Comparison of ENCODE assay signal across 8 cellular contexts in the genomic region with DNA sequence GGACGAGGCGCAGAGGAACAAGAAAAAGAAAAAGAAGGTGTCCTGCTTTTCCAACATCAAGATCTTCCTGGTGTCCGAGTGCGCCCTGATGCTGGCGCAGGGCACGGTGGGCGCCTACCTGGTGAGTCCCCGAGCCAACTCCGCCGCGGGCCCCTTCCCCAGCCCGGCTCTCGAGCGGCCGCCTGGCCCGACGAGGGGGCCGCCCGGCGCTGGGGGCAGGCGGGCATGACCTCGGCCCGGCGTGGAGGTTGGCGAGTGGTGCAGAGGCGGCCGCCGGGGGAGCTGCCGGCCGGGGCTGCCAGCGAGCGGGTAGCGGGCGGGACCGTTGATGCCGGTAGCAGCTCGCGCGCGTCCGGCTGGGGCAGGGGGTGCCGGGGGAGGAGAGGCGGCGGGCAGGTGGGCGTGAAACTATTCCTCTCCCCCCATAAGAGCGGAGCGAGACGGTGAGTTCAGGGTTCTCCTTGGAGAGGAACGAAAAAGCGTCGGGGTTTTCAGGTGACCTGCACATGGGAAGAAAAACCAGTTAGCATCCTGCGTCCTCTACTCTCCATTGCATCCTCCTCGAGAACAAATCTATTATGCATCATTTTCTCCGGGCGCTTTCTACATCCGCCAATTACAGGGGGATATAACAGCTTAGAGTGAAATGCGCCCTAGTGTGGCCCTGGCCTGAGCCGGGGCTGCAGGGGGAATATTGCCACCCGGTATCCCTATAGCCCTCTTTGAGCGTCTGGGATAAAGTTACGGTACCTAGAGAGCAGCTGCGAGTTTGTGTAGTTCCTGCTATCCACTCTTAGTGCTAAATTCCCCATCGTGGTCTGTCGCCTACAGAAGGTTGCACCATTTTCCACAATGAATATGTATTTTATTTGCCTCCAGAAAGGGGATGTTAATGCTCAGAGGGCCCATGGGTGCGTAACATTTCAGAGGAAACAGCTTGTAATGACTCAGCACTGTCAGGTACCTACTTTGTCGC. TPM values are rescaled to one million over a fixed set of nuclear protein-coding genes. Genes with fewer than 3 reads are reported as not detected.
A peak's percentile ranks its signal among the peaks of the same experiment; 100 is the strongest.
DNase-seq lines count a peak whose midpoint lies in the region; ATAC-seq and TF ChIP-seq lines count a peak whose summit lies in the region.

No MANE protein-coding gene starts in this region.

- ATAC-seq in effector memory CD8-positive, alpha-beta T cell (replicated peaks), result peak; percentile 18
- ATAC-seq in lung (ENCODE audit: insufficient read depth, low FRiP score) (no peak), HG03097 (IDR thresholded peaks at IDR 0.05; ENCODE audit: low FRiP score, unreplicated experiment) (no peak), HG03108 (IDR thresholded peaks at IDR 0.05; ENCODE audit: unreplicated experiment) (no peak)
- ATAC-seq in stimulated activated memory B cell treated with anti-CD40 and anti-IgM and Interleukin-4, amounts not matched to agents 10 μg/mL and 1 μg/mL and 100 μg/mL, for 72 hours, result peak; percentile 50

- H3K4me3 ChIP-seq in lung, result peak overlapping the region; percentile 88

- no peaks in the 10 kb centered on the region for H3K27me3 ChIP-seq in lung (ENCODE audit: control insufficient read depth, insufficient read depth)

- no peaks in the 10 kb centered on the region for H3K9me3 Mint-ChIP-seq in activated CD4-positive, alpha-beta memory T cell treated with anti-CD3 and anti-CD28 coated beads for 36 hours
- no peaks in the 10 kb centered on the region for H3K9me3 Mint-ChIP-seq in effector memory CD8-positive, alpha-beta T cell
- peaks cover 6% of the 10 kb centered on the region for H3K9me3 Mint-ChIP-seq in stimulated activated memory B cell treated with anti-CD40 and anti-IgM and Interleukin-4, amounts not matched to agents 10 μg/mL and 1 μg/mL and 100 μg/mL, for 72 hours

- H3K36me3 ChIP-seq in lung (ENCODE audit: control insufficient read depth in 2 of 2, insufficient read depth in 2 of 2, low read length in 2 of 2), result peaks cover 0 to 3% of the 10 kb centered on the region in 2 donors

- peaks cover 4 to 13% of the 10 kb centered on the region in 2 donors for H3K4me1 ChIP-seq in lung (ENCODE audit: control insufficient read depth in 2 of 2, insufficient read depth in 2 of 2, low read length in 2 of 2)

- H3K27ac Mint-ChIP-seq in activated CD4-positive, alpha-beta memory T cell treated with anti-CD3 and anti-CD28 coated beads for 36 hours, result peak overlapping the region; percentile 51
- peak overlapping the region; percentile 91 for H3K27ac Mint-ChIP-seq in effector memory CD8-positive, alpha-beta T cell
- no peak overlapping the region for H3K27ac Mint-ChIP-seq in stimulated activated memory B cell treated with anti-CD40 and anti-IgM and Interleukin-4, amounts not matched to agents 10 μg/mL and 1 μg/mL and 100 μg/mL, for 72 hours

- intact Hi-C loops in activated CD4-positive, alpha-beta memory T cell treated with anti-CD3 and anti-CD28 coated beads for 36 hours (cut with micrococcal nuclease), result loop anchor here (1.0 to 10.0 kb wide), 5 partner anchors 223 to 919 kb away; partner anchors contain the start of genes HDDC3, UNC45A and VPS33B

- TF ChIP-seq CTCF in lung (IDR thresholded peaks at IDR 0.05; ENCODE audit: control extremely low read depth, extremely low read depth), result no peak

- POLR2A ChIA-PET in activated CD4-positive, alpha-beta memory T cell treated with anti-CD3 and anti-CD28 coated beads for 36 hours (lab: Charles Lee), result interaction anchor here (0.6 to 2.2 kb wide), 5 partner anchors 13 to 1028 kb away, joined by 3 to 6 read pairs (median 3); no protein-coding TSS in a partner anchor

- WGBS in lung, 2 donors, result 2 to 3% methylated on average over 58 to 66 of the region's 66 CpGs

- no peaks in the 10 kb centered on the region for H3K9me3 ChIP-seq in lung (ENCODE audit: control insufficient read depth in 2 of 2, insufficient read depth in 1 of 2, low read length in 1 of 2)

- H3K27me3 Mint-ChIP-seq in activated CD4-positive, alpha-beta memory T cell treated with anti-CD3 and anti-CD28 coated beads for 36 hours, result no peaks in the 10 kb centered on the region
- H3K27me3 Mint-ChIP-seq in effector memory CD8-positive, alpha-beta T cell, result no peaks in the 10 kb centered on the region
- H3K27me3 Mint-ChIP-seq in stimulated activated memory B cell treated with anti-CD40 and anti-IgM and Interleukin-4, amounts not matched to agents 10 μg/mL and 1 μg/mL and 100 μg/mL, for 72 hours, result peaks cover 55% of the 10 kb centered on the region

- DNase-seq in COR-L47 (lab: John Stamatoyannopoulos, UW), result peak; percentile 19
- DNase-seq in NCI-H146 (lab: John Stamatoyannopoulos, UW), result peak; percentile 57
- peak; percentile 61 for DNase-seq in activated CD4-positive, alpha-beta memory T cell treated with anti-CD3 and anti-CD28 coated beads for 36 hours
- peak; percentile 21 to 40 (median 37) for DNase-seq in effector memory CD8-positive, alpha-beta T cell
- DNase-seq in lung (ENCODE audit: low spot score), result peak; percentile 35

- peak overlapping the region; percentile 78 for H3K4me3 Mint-ChIP-seq in activated CD4-positive, alpha-beta memory T cell treated with anti-CD3 and anti-CD28 coated beads for 36 hours
- H3K4me3 Mint-ChIP-seq in effector memory CD8-positive, alpha-beta T cell, result peak overlapping the region; percentile 71 to 83
- H3K4me3 Mint-ChIP-seq in stimulated activated memory B cell treated with anti-CD40 and anti-IgM and Interleukin-4, amounts not matched to agents 10 μg/mL and 1 μg/mL and 100 μg/mL, for 72 hours, result peak overlapping the region; percentile 29

- CTCF ChIA-PET in activated CD4-positive, alpha-beta memory T cell treated with anti-CD3 and anti-CD28 coated beads for 36 hours (lab: Charles Lee), result interaction anchor here (0.6 to 11.0 kb wide), 15 partner anchors 8 to 969 kb away, joined by 3 to 173 read pairs (median 5); no protein-coding TSS in a partner anchor

- no peaks in the 10 kb centered on the region for H3K36me3 Mint-ChIP-seq in activated CD4-positive, alpha-beta memory T cell treated with anti-CD3 and anti-CD28 coated beads for 36 hours
- peaks cover 19% of the 10 kb centered on the region for H3K36me3 Mint-ChIP-seq in effector memory CD8-positive, alpha-beta T cell (ENCODE audit: insufficient read depth)
- H3K36me3 Mint-ChIP-seq in stimulated activated memory B cell treated with anti-CD40 and anti-IgM and Interleukin-4, amounts not matched to agents 10 μg/mL and 1 μg/mL and 100 μg/mL, for 72 hours, result no peaks in the 10 kb centered on the region

- H3K27ac ChIP-seq in lung (ENCODE audit: low read depth in 1 of 2, low read length in 1 of 2), result peak overlapping the region; percentile 96 to 99

- peaks cover 67% of the 10 kb centered on the region for H3K4me1 Mint-ChIP-seq in activated CD4-positive, alpha-beta memory T cell treated with anti-CD3 and anti-CD28 coated beads for 36 hours (ENCODE audit: low read depth)
- H3K4me1 Mint-ChIP-seq in effector memory CD8-positive, alpha-beta T cell (ENCODE audit: low read depth in 2 of 2), result peaks cover 54 to 64% of the 10 kb centered on the region in 2 donors
- H3K4me1 Mint-ChIP-seq in stimulated activated memory B cell treated with anti-CD40 and anti-IgM and Interleukin-4, amounts not matched to agents 10 μg/mL and 1 μg/mL and 100 μg/mL, for 72 hours, result peaks cover 37% of the 10 kb centered on the region

RNA-seq across cellular contexts. Expression of gene SLCO3A1, which starts 0.7 kb away (rescaled TPM):
- 10 to 100 TPM; 10.8 to 12.7 TPM for total RNA-seq in activated CD4-positive, alpha-beta memory T cell treated with anti-CD3 and anti-CD28 coated beads for 36 hours
- total RNA-seq in lung, result 10 to 100 TPM; 20.5 to 56.3 TPM
- polyA plus RNA-seq in lung, result 10 to 100 TPM; 26.0 to 41.0 TPM

Comparison
In these comparisons a context has a peak if more than half of its experiments do, and no peak if none do; other contexts are left out.
1. ATAC-seq: peak in effector memory CD8-positive, alpha-beta T cell (single experiment) and stimulated activated memory B cell treated with anti-CD40 and anti-IgM and Interleukin-4, amounts not matched to agents 10 μg/mL and 1 μg/mL and 100 μg/mL, for 72 hours (single experiment); none in lung (single experiment), HG03097 (single experiment) and HG03108 (single experiment).
2. Peak in every context shown above with its lines, with median percentiles within 50 percentile points of each other: DNase-seq and H3K4me3 Mint-ChIP-seq.